Comparison of ENCODE assay signal across 17 cellular contexts in genomic region chr17:48462946-48463345, GRCh38.
"Had no signal": no experiment of that assay in that cellular context is flagged by ENCODE, and none has a peak within 500 bp of the region (broad histone marks: within the 10 kb centered on the region; RNA-seq: fewer than 3 reads in every experiment).

No MANE protein-coding gene starts in this region.

- H3K27ac ChIP-seq: hepatocyte, neural progenitor cell, ovary, sigmoid colon had no signal

- H3K4me1 ChIP-seq: neural progenitor cell, sigmoid colon had no signal

- H3K9ac ChIP-seq: neural progenitor cell had no signal

- H3K9me3 Mint-ChIP-seq: activated naive CD8-positive, alpha-beta T cell treated with anti-CD3 and anti-CD28 coated beads, Interleukin-2, amount 10 ng/mL, durations not matched to agents 7 days and 5 days; endodermal cell; neural progenitor cell had no signal

- H2AFZ ChIP-seq: hepatocyte, neural progenitor cell had no signal

- H3K27me3 ChIP-seq: ovary had no signal

- H3K4me3 ChIP-seq: hepatocyte, neural progenitor cell, ovary, sigmoid colon had no signal

- DNase-seq: activated CD4-positive, alpha-beta T cell treated with anti-CD3 and anti-CD28 coated beads, Interleukin-2, amount 50 U/mL, for 4 hours; activated CD4-positive, CD25-positive, alpha-beta regulatory T cell treated with anti-CD3 and anti-CD28 coated beads, Interleukin-2, amount 50 U/mL, for 72 hours; activated gamma-delta T cell treated with Interleukin-2 at 50 U/mL for 16 hours; activated naive CD8-positive, alpha-beta T cell treated with anti-CD3 and anti-CD28 coated beads, Interleukin-2, amount 10 ng/mL, durations not matched to agents 7 days and 5 days; activated T-cell treated with anti-CD3 and anti-CD28 coated beads, Interleukin-2, amount 50 U/mL, for 48 hours; anterior cingulate cortex; endodermal cell; erythroblast; kidney; mesendoderm; ovary; sigmoid colon; stimulated activated CD4-positive, alpha-beta T cell treated with anti-CD3 and anti-CD28 coated beads, Interleukin-2, amount 100 ng/mL, for 24 hours; stimulated activated naive CD4-positive, alpha-beta T cell treated with Interleukin-2 at 50 U/mL for 16 hours; trophoblast cell had no signal

- H3K36me3 Mint-ChIP-seq: activated naive CD8-positive, alpha-beta T cell treated with anti-CD3 and anti-CD28 coated beads, Interleukin-2, amount 10 ng/mL, durations not matched to agents 7 days and 5 days; neural progenitor cell had no signal

- H3K27ac Mint-ChIP-seq: activated naive CD8-positive, alpha-beta T cell treated with anti-CD3 and anti-CD28 coated beads, Interleukin-2, amount 10 ng/mL, durations not matched to agents 7 days and 5 days; endodermal cell; neural progenitor cell had no signal

- H3K9me3 ChIP-seq: ovary, sigmoid colon had no signal

- H3K4me2 ChIP-seq: hepatocyte, neural progenitor cell had no signal

- H3K36me3 ChIP-seq: neural progenitor cell, ovary, sigmoid colon had no signal

- H3K79me2 ChIP-seq: hepatocyte had no signal
